8 cellular contexts compared by ENCODE assay signal in the genomic region with DNA sequence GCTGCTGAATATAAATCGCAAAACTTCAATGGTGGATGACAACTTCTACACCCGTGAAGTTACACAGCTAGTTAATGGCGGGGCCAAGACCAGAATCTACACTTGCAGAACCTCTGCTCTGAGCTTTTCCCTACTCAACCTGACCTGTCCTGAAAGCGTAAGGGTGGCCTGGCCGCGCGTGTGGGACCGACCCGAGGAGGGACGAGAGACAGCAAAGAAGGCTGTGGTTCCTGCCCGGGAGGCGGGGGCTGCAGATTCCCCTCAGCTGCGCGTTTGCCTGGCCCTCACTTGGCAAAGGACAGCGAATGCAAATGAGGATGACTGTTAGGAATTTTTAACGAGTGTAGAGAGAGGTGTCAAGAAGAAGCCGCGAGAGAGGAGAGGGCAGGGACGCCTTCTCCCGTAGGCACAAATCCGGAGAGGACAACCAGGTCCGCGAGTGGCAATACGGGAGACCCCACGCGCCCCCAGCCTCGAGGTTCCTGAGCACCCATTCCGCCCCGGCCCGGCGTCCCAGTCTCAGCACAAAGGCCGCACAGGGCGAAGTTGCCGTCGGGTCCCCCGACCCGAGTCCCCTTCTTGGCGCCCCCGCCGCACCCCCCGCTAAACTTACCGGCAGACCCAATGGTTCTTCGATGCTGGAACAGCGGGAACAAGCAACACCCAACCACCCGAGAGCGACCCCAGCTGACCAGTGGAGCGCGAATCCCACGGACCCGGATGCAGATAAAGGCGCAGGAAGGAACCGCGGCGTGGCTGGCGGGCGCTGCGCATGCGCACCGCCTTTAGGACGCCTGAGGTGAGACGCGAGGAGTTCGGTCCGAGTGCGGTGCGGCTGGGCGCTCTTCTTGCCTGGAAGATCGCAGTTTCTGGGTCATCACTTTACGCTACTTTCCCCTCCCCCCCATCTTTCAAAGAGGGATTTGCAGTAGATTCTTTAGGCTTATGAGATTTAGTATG. TPM values are rescaled to one million over a fixed set of nuclear protein-coding genes. Genes with fewer than 3 reads are reported as not detected.
A peak's percentile ranks its signal among the peaks of the same experiment; 100 is the strongest.
DNase-seq lines count a peak whose midpoint lies in the region; ATAC-seq and TF ChIP-seq lines count a peak whose summit lies in the region.

GNPDA2 (minus strand) TSS at position 696 of the 960 bp plus-strand sequence. CDS start 4,349 bp downstream, outside the sequence.

- intact Hi-C loops in CD4-positive, alpha-beta T cell (cut with DNase I, micrococcal nuclease), result loop anchor here (2.0 to 5.0 kb wide), 3 partner anchors 15 to 49 kb away; partner anchors contain the start of gene GUF1 (in 1 of the 2)

- no peak for TF ChIP-seq CTCF in CD4-positive, alpha-beta T cell (IDR thresholded peaks at IDR 0.05)

- peaks cover 17% of the 10 kb centered on the region for H3K36me3 Mint-ChIP-seq in CD4-positive, alpha-beta T cell (ENCODE audit: low read depth)

- H3K27ac Mint-ChIP-seq in CD4-positive, alpha-beta T cell, result peak within 1 kb of the TSS; percentile 83

- H3K4me1 ChIP-seq in effector memory CD4-positive, alpha-beta T cell (ENCODE audit: control insufficient read depth, insufficient read depth, low read length, poor library complexity, severe bottlenecking), result peaks cover 18% of the 10 kb centered on the region

- ATAC-seq in CD4-positive, alpha-beta T cell (ENCODE audit: poor library complexity), result peak; percentile 85
- peak; percentile 93 for ATAC-seq in GM19452 (IDR thresholded peaks at IDR 0.05; ENCODE audit: unreplicated experiment)

- no peak within 1 kb of the TSS for H3K27ac ChIP-seq in CD4-positive, alpha-beta T cell (ENCODE audit: low read depth, low read length)
- peak within 1 kb of the TSS; percentile 53 for H3K27ac ChIP-seq in effector memory CD4-positive, alpha-beta T cell (ENCODE audit: insufficient read depth, low read length, poor library complexity, severe bottlenecking)

- peak within 1 kb of the TSS; percentile 83 for H3K4me3 ChIP-seq in effector memory CD4-positive, alpha-beta T cell (ENCODE audit: insufficient read depth, low read depth, low read length, poor library complexity, severe bottlenecking)

- CTCF ChIA-PET in CD4-positive, alpha-beta T cell (lab: Charles Lee), result interaction anchor here (1.0 to 1.2 kb wide), 2 partner anchors 33 to 48 kb away, joined by 4 read pairs; partner anchors contain the start of gene GUF1

- POLR2A ChIA-PET in CD4-positive, alpha-beta T cell (lab: Charles Lee), result interaction anchor here (1.6 to 4.7 kb wide), 4 partner anchors 8 to 47 kb away, joined by 5 to 76 read pairs (median 8); partner anchors contain the start of gene GUF1

- H3K36me3 ChIP-seq in effector memory CD4-positive, alpha-beta T cell (ENCODE audit: control insufficient read depth, insufficient read depth, low read length), result no peaks in the 10 kb centered on the region

- peak; percentile 63 to 80 (median 74) for DNase-seq in CD4-positive, alpha-beta T cell
- DNase-seq in HK-2 (ENCODE audit: unreplicated experiment) (peak; percentile 94), NCI-H82 treated with DMSO at 0.1 percent for 48 hours (lab: John Stamatoyannopoulos, UW; ENCODE audit: unreplicated experiment) (peak; percentile 58), medulla oblongata (ENCODE audit: extremely low spot score) (peak; percentile 94)
- peak; percentile 90 for DNase-seq in activated CD8-positive, alpha-beta memory T cell treated with anti-CD3 and anti-CD28 coated beads for 24 hours
- DNase-seq in effector memory CD4-positive, alpha-beta T cell, result peak; percentile 68 to 79 (median 72)
- DNase-seq in stimulated activated CD8-positive, alpha-beta memory T cell treated with anti-CD3 and anti-CD28 coated beads, Interleukin-12 subunit alpha, Interleukin-12 subunit beta, amount 100 ng/mL, for 1 hour (ENCODE audit: low read depth), result peak; percentile 66

- peak within 1 kb of the TSS; percentile 95 for H3K4me3 Mint-ChIP-seq in CD4-positive, alpha-beta T cell

- no peaks in the 10 kb centered on the region for H3K27me3 Mint-ChIP-seq in CD4-positive, alpha-beta T cell

- H3K9me3 Mint-ChIP-seq in CD4-positive, alpha-beta T cell, result no peaks in the 10 kb centered on the region

- H3K9me3 ChIP-seq in CD4-positive, alpha-beta T cell (ENCODE audit: control insufficient read depth, low read length), result no peaks in the 10 kb centered on the region
- H3K9me3 ChIP-seq in effector memory CD4-positive, alpha-beta T cell (ENCODE audit: control insufficient read depth, low read length), result no peaks in the 10 kb centered on the region

- H3K27me3 ChIP-seq in CD4-positive, alpha-beta T cell (ENCODE audit: control insufficient read depth, insufficient read depth, low read length), result no peaks in the 10 kb centered on the region
- H3K27me3 ChIP-seq in effector memory CD4-positive, alpha-beta T cell (replicated peaks; ENCODE audit: control insufficient read depth, insufficient read depth, low read length, poor library complexity, severe bottlenecking), result no peaks in the 10 kb centered on the region

- peaks cover 54% of the 10 kb centered on the region for H3K4me1 Mint-ChIP-seq in CD4-positive, alpha-beta T cell (ENCODE audit: low read depth)

RNA-seq across cellular contexts. Expression of gene GNPDA2, which starts in this region (rescaled TPM):
- total RNA-seq in CD4-positive, alpha-beta T cell, result 1 to 10 TPM; 7.6 to 9.0 TPM
